1 cellular context compared by ENCODE assay signal in genomic region chr1:174939771-174940545, GRCh38.
TF ChIP-seq lines count a peak whose summit lies in the region.

No MANE protein-coding gene starts in this region.

TF ChIP-seq in WTC11, 78 proteins besides CTCF, POLR2A, EP300 and RAD21 (continued from another document):
- no peak for TF ChIP-seq ZSCAN18 (CRISPR knock-in tag; IDR thresholded peaks at IDR 0.05)
- TF ChIP-seq, protein P1, sequence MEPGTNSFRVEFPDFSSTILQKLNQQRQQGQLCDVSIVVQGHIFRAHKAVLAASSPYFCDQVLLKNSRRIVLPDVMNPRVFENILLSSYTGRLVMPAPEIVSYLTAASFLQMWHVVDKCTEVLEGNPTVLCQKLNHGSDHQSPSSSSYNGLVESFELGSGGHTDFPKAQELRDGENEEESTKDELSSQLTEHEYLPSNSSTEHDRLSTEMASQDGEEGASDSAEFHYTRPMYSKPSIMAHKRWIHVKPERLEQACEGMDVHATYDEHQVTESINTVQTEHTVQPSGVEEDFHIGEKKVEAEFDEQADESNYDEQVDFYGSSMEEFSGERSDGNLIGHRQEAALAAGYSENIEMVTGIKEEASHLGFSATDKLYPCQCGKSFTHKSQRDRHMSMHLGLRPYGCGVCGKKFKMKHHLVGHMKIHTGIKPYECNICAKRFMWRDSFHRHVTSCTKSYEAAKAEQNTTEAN (CRISPR knock-in tag; IDR thresholded peaks at IDR 0.05): no peak
- no peak for TF ChIP-seq PRRX2 (CRISPR knock-in tag; IDR thresholded peaks at IDR 0.05)
- no peak for TF ChIP-seq HMGA2 (CRISPR knock-in tag; IDR thresholded peaks at IDR 0.05)
TF ChIP-seq in WTC11: peak in this region for 0.
